In genomic region chr7:36036590-36036989, GRCh38 we compare ENCODE assay signal across 11 cellular contexts.
DNase-seq lines count a peak whose midpoint lies in the region; ATAC-seq and TF ChIP-seq lines count a peak whose summit lies in the region.
"Had no signal": no experiment of that assay in that cellular context is flagged by ENCODE, and none has a peak within 500 bp of the region (broad histone marks: within the 10 kb centered on the region; RNA-seq: fewer than 3 reads in every experiment).

No MANE protein-coding gene starts in this region.

- CTCF ChIA-PET in CD4-positive, alpha-beta T cell (lab: Charles Lee), result no interaction called here

- POLR2A ChIA-PET in CD4-positive, alpha-beta T cell (lab: Charles Lee), result no interaction called here

- TF ChIP-seq CTCF in right atrium auricular region (IDR thresholded peaks at IDR 0.05), result no peak
- TF ChIP-seq CTCF in psoas muscle (IDR thresholded peaks at IDR 0.05), result no peak
- no peak for TF ChIP-seq CTCF in CD4-positive, alpha-beta T cell (IDR thresholded peaks at IDR 0.05)

- 70 to 85% (median 78%) methylated on average over 4 of the region's 4 CpGs for WGBS in psoas muscle, 3 donors

- H3K4me3 Mint-ChIP-seq in CD4-positive, alpha-beta T cell, result no peak overlapping the region
- H3K4me3 Mint-ChIP-seq: activated CD8-positive, alpha-beta T cell treated with anti-CD3 and anti-CD28 coated beads, Interleukin-2, amount 10 ng/mL, durations not matched to agents 7 days and 5 days; memory B cell had no signal

- H3K4me3 ChIP-seq in right atrium auricular region (no peak overlapping the region), psoas muscle (no peak overlapping the region)

- no peak overlapping the region for H3K27ac Mint-ChIP-seq in CD4-positive, alpha-beta T cell
- H3K27ac Mint-ChIP-seq: activated CD8-positive, alpha-beta T cell treated with anti-CD3 and anti-CD28 coated beads, Interleukin-2, amount 10 ng/mL, durations not matched to agents 7 days and 5 days; memory B cell had no signal

- H3K27me3 Mint-ChIP-seq in CD4-positive, alpha-beta T cell, result peaks cover 5% of the 10 kb centered on the region

- H3K36me3 Mint-ChIP-seq in CD4-positive, alpha-beta T cell (ENCODE audit: low read depth), result no peaks in the 10 kb centered on the region
- H3K36me3 Mint-ChIP-seq: memory B cell had no signal

- H3K27ac ChIP-seq in right atrium auricular region (peak overlapping the region; percentile 66 to 84), psoas muscle (peak overlapping the region; percentile 58)
- no peak overlapping the region for H3K27ac ChIP-seq in CD4-positive, alpha-beta T cell (ENCODE audit: low read depth, low read length)

- peak; percentile 17 to 36 (median 27) for ATAC-seq in psoas muscle
- ATAC-seq in CD4-positive, alpha-beta T cell (ENCODE audit: poor library complexity), result no peak
- ATAC-seq in HG02981 (IDR thresholded peaks at IDR 0.05; ENCODE audit: unreplicated experiment), result no peak
- ATAC-seq: activated CD8-positive, alpha-beta T cell treated with anti-CD3 and anti-CD28 coated beads, Interleukin-2, amount 10 ng/mL, durations not matched to agents 7 days and 5 days had no signal

- H3K27me3 ChIP-seq in right atrium auricular region (no peaks in the 10 kb centered on the region), psoas muscle (ENCODE audit: insufficient read depth in 3 of 3, low read length in 2 of 3) (no peaks in the 10 kb centered on the region)
- no peaks in the 10 kb centered on the region for H3K27me3 ChIP-seq in CD4-positive, alpha-beta T cell (ENCODE audit: control insufficient read depth, insufficient read depth, low read length)

- intact Hi-C loops in psoas muscle (cut with DNase I), result no loop called here
- intact Hi-C loops in CD4-positive, alpha-beta T cell (cut with DNase I, micrococcal nuclease), result no loop called here

- DNase-seq in COLO829 (ENCODE audit: low spot score) (peak; percentile 37), astrocyte of the hippocampus (ENCODE audit: low read depth, low spot score) (peak; percentile 44), right atrium auricular region (ENCODE audit: low spot score) (no peak), psoas muscle (no peak), NCI-H2081 (lab: John Stamatoyannopoulos, UW) (no peak), NCI-H82 treated with DMSO at 0.1 percent for 48 hours (lab: John Stamatoyannopoulos, UW; ENCODE audit: unreplicated experiment) (no peak)
- no peak for DNase-seq in CD4-positive, alpha-beta T cell
- DNase-seq: activated CD8-positive, alpha-beta T cell treated with anti-CD3 and anti-CD28 coated beads, Interleukin-2, amount 10 ng/mL, durations not matched to agents 7 days and 5 days; stimulated activated naive CD4-positive, alpha-beta T cell treated with Interleukin-2 at 50 U/mL for 16 hours had no signal

- H3K4me1 ChIP-seq in right atrium auricular region (peaks cover 0 to 39% of the 10 kb centered on the region in 2 donors), psoas muscle (peaks cover 16% of the 10 kb centered on the region)

- no peaks in the 10 kb centered on the region for H3K4me1 Mint-ChIP-seq in CD4-positive, alpha-beta T cell (ENCODE audit: low read depth)
- H3K4me1 Mint-ChIP-seq: memory B cell had no signal

- no peaks in the 10 kb centered on the region for H3K9me3 Mint-ChIP-seq in CD4-positive, alpha-beta T cell

- H3K36me3 ChIP-seq in right atrium auricular region, result no peaks in the 10 kb centered on the region
- H3K36me3 ChIP-seq in psoas muscle (ENCODE audit: insufficient read depth in 1 of 2, low read depth in 1 of 2), result no peaks in the 10 kb centered on the region

- no peaks in the 10 kb centered on the region for H3K9me3 ChIP-seq in right atrium auricular region
- no peaks in the 10 kb centered on the region for H3K9me3 ChIP-seq in psoas muscle
- H3K9me3 ChIP-seq in CD4-positive, alpha-beta T cell (ENCODE audit: control insufficient read depth, low read length), result no peaks in the 10 kb centered on the region

Comparison
In these comparisons a context has a peak if more than half of its experiments do, and no peak if none do; other contexts are left out.
1. DNase-seq: peak in COLO829 (single experiment) and astrocyte of the hippocampus (single experiment); none in right atrium auricular region (single experiment), psoas muscle (0 of 2), CD4-positive, alpha-beta T cell (0 of 10), NCI-H2081 (0 of 2) and NCI-H82 treated with DMSO at 0.1 percent for 48 hours (single experiment).
2. ATAC-seq: peak in psoas muscle (4 of 4); none in CD4-positive, alpha-beta T cell (single experiment) and HG02981 (single experiment).